Comparison of ENCODE assay signal across 8 cellular contexts in the genomic region with DNA sequence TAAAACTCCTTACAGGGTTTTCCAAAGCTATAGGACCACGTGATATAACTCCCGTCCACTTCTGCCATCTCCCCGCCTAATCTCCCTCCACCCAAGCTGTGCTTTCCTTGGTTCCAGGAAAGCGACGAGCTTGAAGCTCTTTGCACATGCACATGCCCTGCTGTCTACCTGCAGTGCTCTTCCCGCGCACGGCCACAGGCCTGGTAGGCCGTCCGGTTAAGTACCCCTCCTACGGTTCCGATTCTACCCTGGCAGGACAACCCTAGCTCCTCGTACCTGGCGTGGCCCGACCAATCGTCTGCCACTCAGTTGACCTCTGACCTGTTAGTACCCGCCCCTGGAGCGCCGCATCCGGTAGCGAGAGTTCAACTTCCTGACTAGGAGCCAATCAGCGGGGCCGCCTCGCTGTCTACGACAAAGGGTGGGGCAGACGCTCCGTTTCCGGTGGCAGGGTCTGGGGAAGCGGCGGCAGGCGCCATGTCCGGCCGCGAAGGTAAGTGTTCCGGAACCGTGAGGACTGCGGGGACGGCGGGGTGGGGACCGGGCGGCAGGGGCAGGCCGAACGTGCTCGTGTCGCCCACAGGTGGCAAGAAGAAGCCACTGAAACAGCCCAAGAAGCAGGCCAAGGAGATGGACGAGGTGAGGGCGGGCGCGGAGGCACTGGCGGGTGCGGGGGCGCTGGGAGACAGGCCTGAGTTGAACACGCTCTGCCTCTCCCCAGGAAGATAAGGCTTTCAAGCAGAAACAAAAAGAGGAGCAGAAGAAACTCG. TPM values are rescaled to one million over a fixed set of nuclear protein-coding genes. Genes with fewer than 3 reads are reported as not detected.
DNase-seq lines count a peak whose midpoint lies in the region; ATAC-seq, FAIRE-seq and TF ChIP-seq lines count a peak whose summit lies in the region.

A gene with protein sequence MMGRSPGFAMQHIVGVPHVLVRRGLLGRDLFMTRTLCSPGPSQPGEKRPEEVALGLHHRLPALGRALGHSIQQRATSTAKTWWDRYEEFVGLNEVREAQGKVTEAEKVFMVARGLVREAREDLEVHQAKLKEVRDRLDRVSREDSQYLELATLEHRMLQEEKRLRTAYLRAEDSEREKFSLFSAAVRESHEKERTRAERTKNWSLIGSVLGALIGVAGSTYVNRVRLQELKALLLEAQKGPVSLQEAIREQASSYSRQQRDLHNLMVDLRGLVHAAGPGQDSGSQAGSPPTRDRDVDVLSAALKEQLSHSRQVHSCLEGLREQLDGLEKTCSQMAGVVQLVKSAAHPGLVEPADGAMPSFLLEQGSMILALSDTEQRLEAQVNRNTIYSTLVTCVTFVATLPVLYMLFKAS (minus strand): TSS at position 300 of the 770 bp plus-strand sequence. CDS start 4,991 bp downstream, outside the sequence.
TMA7 (plus strand) TSS at position 438 of the 770 bp plus-strand sequence; CDS start at position 478, 40 bp downstream.

- H3K9me1 ChIP-seq in IMR-90 (ENCODE audit: insufficient read depth, low read length) (0 out of 2 replicates have a peak, but pooled peaks cover 4% of the 10 kb centered on the region), endothelial cell of umbilical vein (replicated peaks; ENCODE audit: control insufficient read depth, extremely low read depth, insufficient read depth, low read length) (no peaks in the 10 kb centered on the region)

- in situ Hi-C loops in IMR-90 (cut with MboI; ENCODE audit: low sequenced_read_pairs): loop anchor here (5.0 kb wide), 2 partner anchors 38 to 168 kb away; no protein-coding TSS in a partner anchor

- H3K9me3 ChIP-seq in IMR-90 (ENCODE audit: control insufficient read depth, insufficient read depth, low read length): no peaks in the 10 kb centered on the region
- no peaks in the 10 kb centered on the region for H3K9me3 ChIP-seq in endothelial cell of umbilical vein (replicated peaks; ENCODE audit: control insufficient read depth, insufficient read depth, low read length)

- H3K36me3 ChIP-seq in IMR-90 (ENCODE audit: control insufficient read depth, insufficient read depth, low read length) (peaks cover 15% of the 10 kb centered on the region), endothelial cell of umbilical vein (ENCODE audit: control insufficient read depth in 2 of 2, extremely low read depth in 1 of 2, insufficient read depth in 2 of 2, low read length in 2 of 2) (peaks cover 8% of the 10 kb centered on the region in 2 experiments)

- H4K20me1 ChIP-seq in IMR-90 (ENCODE audit: insufficient read depth, low read length) (peaks cover 6% of the 10 kb centered on the region; the same call in 1 of the 2 replicates), endothelial cell of umbilical vein (replicated peaks; ENCODE audit: control insufficient read depth, extremely low read depth, insufficient read depth, low read length) (no peaks in the 10 kb centered on the region)

- dilution Hi-C loops in IMR-90 (cut with HindIII; ENCODE audit: low sequenced_read_pairs, unreplicated experiment): no loop called here
- dilution Hi-C loops in endothelial cell of umbilical vein (cut with MboI; ENCODE audit: extremely low pct_ligation_motif_present, low sequenced_read_pairs): no loop called here

- H4K91ac ChIP-seq in IMR-90 (ENCODE audit: insufficient read depth, low read depth, low read length): peak within 1 kb of the TSS; percentile 60

- FAIRE-seq in endothelial cell of umbilical vein (lab: Jason Lieb, UNC): peak; percentile 99

- H3K4me2 ChIP-seq in IMR-90 (ENCODE audit: low read depth, low read length) (peak within 1 kb of the TSS; percentile 99), endothelial cell of umbilical vein (ENCODE audit: insufficient read depth, low read length) (peak within 1 kb of the TSS; percentile 87)

- peaks cover 34 to 47% of the 10 kb centered on the region in 2 experiments for H3K79me1 ChIP-seq in IMR-90 (ENCODE audit: low read depth in 1 of 2, low read length in 2 of 2)

- 0% methylated on average over 23 of the region's 54 CpGs; no CpG with 5 or more reads in 1 of the 2 experiments for WGBS in IMR-90 (ENCODE audit: extremely low coverage in 2 of 2, insufficient read length in 1 of 2), 2 experiments

- H2BK15ac ChIP-seq in IMR-90 (ENCODE audit: low read depth, low read length): no peak within 1 kb of the TSS

- H3K23ac ChIP-seq in IMR-90 (ENCODE audit: low read depth, low read length): peak within 1 kb of the TSS; percentile 90

- POLR2A ChIA-PET in IMR-90 (lab: Charles Lee; ENCODE audit: unreplicated experiment) (no interaction called here), endothelial cell of umbilical vein (lab: Charles Lee) (interaction anchor here (0.7 to 1.1 kb wide), 2 partner anchors 11 to 39 kb away, joined by 4 to 5 read pairs; no protein-coding TSS in a partner anchor)

- no peak within 1 kb of the TSS for H2BK20ac ChIP-seq in IMR-90 (ENCODE audit: low read depth, low read length)

- peak within 1 kb of the TSS; percentile 85 for H2BK5ac ChIP-seq in IMR-90 (ENCODE audit: low read depth, low read length, poor library complexity, severe bottlenecking)

- intact Hi-C loops in IMR-90 (cut with micrococcal nuclease) (loop anchor here (10.0 kb wide), 1 partner anchor 195 kb away; the partner anchor contains the start of gene SLC26A6), endothelial cell of umbilical vein (cut with micrococcal nuclease) (loop anchor here (1.0 to 2.0 kb wide), 3 partner anchors 25 to 109 kb away; partner anchors contain the start of gene SHISA5)

- H3K18ac ChIP-seq in IMR-90 (ENCODE audit: low read depth, low read length): peak within 1 kb of the TSS; percentile 79

- no peaks in the 10 kb centered on the region for H3K27me3 ChIP-seq in IMR-90 (ENCODE audit: control insufficient read depth, insufficient read depth, low read length)
- no peaks in the 10 kb centered on the region for H3K27me3 ChIP-seq in endothelial cell of umbilical vein (ENCODE audit: control insufficient read depth in 2 of 2, insufficient read depth in 2 of 2, low read length in 2 of 2)

- BruUV-seq in IMR-90 (replicated peaks; lab: Mats Ljungman, UMichigan): no TSS peak
- TSS peak; percentile 72 for BruUV-seq in endothelial cell of umbilical vein (replicated peaks; lab: Mats Ljungman, UMichigan)

- H3K27ac ChIP-seq in IMR-90 (ENCODE audit: insufficient read depth, low read length) (peak within 1 kb of the TSS; percentile 89), endothelial cell of umbilical vein (ENCODE audit: insufficient read depth, low read depth, low read length) (peak within 1 kb of the TSS; percentile 79)

- H3K56ac ChIP-seq in IMR-90 (ENCODE audit: extremely low read depth, insufficient read depth, low read length): peak within 1 kb of the TSS; percentile 24

- no peak for TF ChIP-seq RAD21 in IMR-90 (IDR thresholded peaks at IDR 0.05; ENCODE audit: low read length)

- TF ChIP-seq CTCF in IMR-90 (conservative IDR thresholded peaks at IDR 0.05; ENCODE audit: low read depth, low read length): no peak
- no peak for TF ChIP-seq CTCF in endothelial cell of umbilical vein (IDR thresholded peaks at IDR 0.05; ENCODE audit: extremely low read depth in 1 of 2, insufficient read depth in 1 of 2, low read depth in 1 of 2, low read length in 2 of 2)

- peak within 1 kb of the TSS; percentile 97 for H2AK9ac ChIP-seq in IMR-90 (replicated peaks; ENCODE audit: low read depth, low read length, poor library complexity)

- 0 out of 2 replicates have a peak, but pooled peaks cover 2% of the 10 kb centered on the region for H3K4me1 ChIP-seq in IMR-90 (ENCODE audit: control insufficient read depth, insufficient read depth, low read length)
- peaks cover 16% of the 10 kb centered on the region for H3K4me1 ChIP-seq in endothelial cell of umbilical vein (ENCODE audit: control insufficient read depth, extremely low read depth, insufficient read depth, low read length)

- H3K4me3 ChIP-seq in IMR-90 (ENCODE audit: insufficient read depth, low read depth, low read length) (peak within 1 kb of the TSS; percentile 90), endothelial cell of umbilical vein (replicated peaks in 1 of 3; ENCODE audit: insufficient read depth in 1 of 3, low read depth in 1 of 3, low read length in 3 of 3) (peak within 1 kb of the TSS; percentile 73 to 91 (median 77))

- peak within 1 kb of the TSS; percentile 84 for H2AK5ac ChIP-seq in IMR-90 (ENCODE audit: low read depth, low read length)

- peak within 1 kb of the TSS; percentile 82 for H3K9ac ChIP-seq in IMR-90 (ENCODE audit: low read depth, low read length)
- H3K9ac ChIP-seq in endothelial cell of umbilical vein (replicated peaks; ENCODE audit: extremely low read depth, insufficient read depth, low read length): peak within 1 kb of the TSS; percentile 89

- H3K14ac ChIP-seq in IMR-90 (replicated peaks; ENCODE audit: low read depth, low read length): peak within 1 kb of the TSS; percentile 96

- DNase-seq in DMS 273 treated with DMSO at 0.1 percent for 48 hours (lab: John Stamatoyannopoulos, UW) (peak; percentile 86), IMR-90 (peak; percentile 93), OCI-M1 (lab: John Stamatoyannopoulos, UW) (peak; percentile 99), activated T-cell treated with anti-CD3 and anti-CD28 coated beads for 24 hours (ENCODE audit: low read depth) (peak; percentile 98), endothelial cell of umbilical vein (ENCODE audit: low read depth, low spot score) (peak; percentile 96), midbrain (lab: John Stamatoyannopoulos, UW) (peak; percentile 97)
- DNase-seq in stimulated activated CD8-positive, alpha-beta memory T cell treated with anti-CD3 and anti-CD28 coated beads, Interleukin-2, amount 100 ng/mL, for 1 hour (ENCODE audit: low read depth in 2 of 2): peak; percentile 96 to 97

- ATAC-seq in GM21528 (IDR thresholded peaks at IDR 0.05; ENCODE audit: low FRiP score, unreplicated experiment) (peak; percentile 91), IMR-90 (ENCODE audit: low read depth) (peak; percentile 97)

- peak within 1 kb of the TSS; percentile 78; the same call in 1 of the 2 replicates for H2BK120ac ChIP-seq in IMR-90 (ENCODE audit: low read depth, low read length)

- H2AFZ ChIP-seq in IMR-90 (replicated peaks; ENCODE audit: low read length, poor library complexity): peak within 1 kb of the TSS; percentile 93
- peak within 1 kb of the TSS; percentile 99 for H2AFZ ChIP-seq in endothelial cell of umbilical vein (ENCODE audit: low read depth, low read length)

- TF ChIP-seq POLR2A in IMR-90 (IDR thresholded peaks at IDR 0.05; ENCODE audit: low read depth, low read length) (peak; percentile 88), endothelial cell of umbilical vein (IDR thresholded peaks at IDR 0.05; ENCODE audit: low read depth, low read length) (peak; percentile 75)

- H3K4ac ChIP-seq in IMR-90 (ENCODE audit: low read depth, low read length): peak within 1 kb of the TSS; percentile 97

- CTCF ChIA-PET in IMR-90 (lab: Yijun Ruan, JAX) (interaction anchor here (0.6 to 2.8 kb wide), 4 partner anchors 39 to 230 kb away, joined by 3 to 15 read pairs (median 4); no protein-coding TSS in a partner anchor), endothelial cell of umbilical vein (lab: Charles Lee) (interaction anchor here (0.8 to 2.3 kb wide), 12 partner anchors 8 to 246 kb away, joined by 3 to 35 read pairs (median 4); no protein-coding TSS in a partner anchor)

- peak within 1 kb of the TSS; percentile 78 to 98 for H4K8ac ChIP-seq in IMR-90 (ENCODE audit: low read depth in 2 of 2, low read length in 2 of 2)

- H4K5ac ChIP-seq in IMR-90 (ENCODE audit: low read depth, low read length): peak within 1 kb of the TSS; percentile 99

- peaks cover 26% of the 10 kb centered on the region for H3K79me2 ChIP-seq in endothelial cell of umbilical vein (ENCODE audit: control insufficient read depth, insufficient read depth, low read length)

RNA-seq across cellular contexts. Expression of the first gene that starts in this region (rescaled TPM):
- total RNA-seq in IMR-90 (2012; rRNA removed) (15.3 and 16.1 TPM in 2 replicates), endothelial cell of umbilical vein (9.8 and 11.2 TPM in 2 replicates)
- polyA plus RNA-seq in IMR-90 (2012; rRNA removed) (11.0 TPM in 2 replicates), endothelial cell of umbilical vein (10.1 and 11.3 TPM in 2 replicates)
- polyA plus RNA-seq in IMR-90 (2012; cell fraction: cytosol; rRNA removed): 11.0 and 14.3 TPM in 2 replicates
- 4.0 and 4.7 TPM in 2 replicates for polyA plus RNA-seq in IMR-90 (2012; cell fraction: nucleus; rRNA removed; ENCODE audit: low replicate concordance)
- polyA plus RNA-seq in endothelial cell of umbilical vein (2011; cell fraction: cytosol; rRNA removed): 12.5 TPM in 2 replicates
- 5.2 and 5.5 TPM in 2 replicates for polyA plus RNA-seq in endothelial cell of umbilical vein (2011; cell fraction: nucleus; rRNA removed)
- polyA plus RNA-seq in endothelial cell of umbilical vein (2012): 8.8 and 11.8 TPM in 2 replicates
- polyA minus RNA-seq in endothelial cell of umbilical vein: 6.5 and 7.6 TPM in 2 replicates
- 8.0 TPM for polyA minus RNA-seq in endothelial cell of umbilical vein (2011; cell fraction: cytosol; rRNA and poly(A)+ RNA removed)
- 0.48 and 1.7 TPM in 2 replicates for polyA minus RNA-seq in endothelial cell of umbilical vein (2011; cell fraction: nucleus; rRNA and poly(A)+ RNA removed)

RNA-seq across cellular contexts. Expression of gene TMA7, which starts in this region (rescaled TPM):
- total RNA-seq in IMR-90 (2012; rRNA removed) (81.9 and 131 TPM in 2 replicates), endothelial cell of umbilical vein (306 and 332 TPM in 2 replicates)
- polyA plus RNA-seq in IMR-90 (2012; rRNA removed) (220 and 240 TPM in 2 replicates), endothelial cell of umbilical vein (73.0 and 137 TPM in 2 replicates)
- polyA plus RNA-seq in IMR-90 (2012; cell fraction: cytosol; rRNA removed): 76.2 and 162 TPM in 2 replicates
- 19.3 and 97.5 TPM in 2 replicates for polyA plus RNA-seq in IMR-90 (2012; cell fraction: nucleus; rRNA removed; ENCODE audit: low replicate concordance)
- 341 and 475 TPM in 2 replicates for polyA plus RNA-seq in endothelial cell of umbilical vein (2011; cell fraction: cytosol; rRNA removed)
- polyA plus RNA-seq in endothelial cell of umbilical vein (2011; cell fraction: nucleus; rRNA removed): 95.0 and 136 TPM in 2 replicates
- 427 and 444 TPM in 2 replicates for polyA plus RNA-seq in endothelial cell of umbilical vein (2012)
- polyA minus RNA-seq in endothelial cell of umbilical vein: 14.0 and 15.7 TPM in 2 replicates
- 37.3 TPM for polyA minus RNA-seq in endothelial cell of umbilical vein (2011; cell fraction: cytosol; rRNA and poly(A)+ RNA removed)
- polyA minus RNA-seq in endothelial cell of umbilical vein (2011; cell fraction: nucleus; rRNA and poly(A)+ RNA removed): 14.8 and 17.1 TPM in 2 replicates

Comparison
In these comparisons a context has a peak if more than half of its experiments do, and no peak if none do; other contexts are left out.
1. Peak in every context shown above with its lines: DNase-seq, ATAC-seq, H3K4me3 ChIP-seq and H3K27ac ChIP-seq.